21 cellular contexts compared by ENCODE assay signal in genomic region chr2:216672996-216673395, GRCh38. TPM values are rescaled to one million over a fixed set of nuclear protein-coding genes. Genes with fewer than 3 reads are reported as not detected.
DNase-seq lines count a peak whose midpoint lies in the region; ATAC-seq, FAIRE-seq and TF ChIP-seq lines count a peak whose summit lies in the region.
"Had no signal": no experiment of that assay in that cellular context is flagged by ENCODE, and none has a peak within 500 bp of the region (broad histone marks: within the 10 kb centered on the region; RNA-seq: fewer than 3 reads in every experiment).

No MANE protein-coding gene starts in this region.

- H2BK15ac ChIP-seq in neuronal stem cell (ENCODE audit: low read length) = no peak overlapping the region

- no peaks in the 10 kb centered on the region for H3K4me1 ChIP-seq in neuronal stem cell (ENCODE audit: control insufficient read depth in 2 of 2, insufficient read depth in 1 of 2, low read depth in 1 of 2, low read length in 2 of 2)
- H3K4me1 ChIP-seq in skeletal muscle tissue (ENCODE audit: control insufficient read depth in 3 of 3, insufficient read depth in 3 of 3, low read length in 3 of 3) = peaks cover 2 to 23% (median 6%) of the 10 kb centered on the region in 3 donors
- peaks cover 6% of the 10 kb centered on the region for H3K4me1 ChIP-seq in HepG2 (ENCODE audit: insufficient read depth, low read length)

- no peak for DNase-seq in natural killer cell treated with Interleukin-12 subunit alpha and Interleukin-12 subunit beta and Interleukin-15 and Interleukin-18, amount 100 ng/mL, for 72 hours (ENCODE audit: low spot score)
- DNase-seq in natural killer cell (no peak), neuronal stem cell (ENCODE audit: low spot score) (no peak), HepG2 (ENCODE audit: low spot score) (no peak), NCI-H524 (lab: John Stamatoyannopoulos, UW) (no peak), UCSD-AML1 (lab: John Stamatoyannopoulos, UW; ENCODE audit: unreplicated experiment) (no peak), NOMO-1 treated with DMSO at 0.1 percent for 48 hours (lab: John Stamatoyannopoulos, UW; ENCODE audit: unreplicated experiment) (no peak)
- DNase-seq: C1 segment of cervical spinal cord, COR-L47, GF-D8, GOT3, KBM-7, NCI-H1436 treated with DMSO at 0.1 percent for 48 hours, NCI-H2029 treated with DMSO at 0.1 percent for 48 hours, NCI-H2171 treated with DMSO at 0.1 percent for 48 hours, NCI-H510A, NCI-H82 had no signal

- no peaks in the 10 kb centered on the region for H3K27me3 ChIP-seq in neuronal stem cell (ENCODE audit: control insufficient read depth in 3 of 3, insufficient read depth in 3 of 3, low read depth in 1 of 3, low read length in 3 of 3)
- H3K27me3 ChIP-seq in skeletal muscle tissue (ENCODE audit: control insufficient read depth in 3 of 3, insufficient read depth in 3 of 3, low read length in 3 of 3) = no peaks in the 10 kb centered on the region
- peaks cover 12 to 87% of the 10 kb centered on the region in 2 experiments for H3K27me3 ChIP-seq in HepG2 (ENCODE audit: control insufficient read depth in 1 of 2, insufficient read depth in 2 of 2, low read length in 2 of 2)

- no peak overlapping the region for H3K14ac ChIP-seq in neuronal stem cell (ENCODE audit: low read length)

- no peaks in the 10 kb centered on the region for H3K79me1 ChIP-seq in neuronal stem cell (ENCODE audit: low read depth, low read length)

- no peak overlapping the region for H3K27ac Mint-ChIP-seq in natural killer cell treated with Interleukin-12 subunit alpha and Interleukin-12 subunit beta and Interleukin-15 and Interleukin-18, amount 100 ng/mL, for 72 hours
- no peak overlapping the region for H3K27ac Mint-ChIP-seq in natural killer cell

- H3K4me1 Mint-ChIP-seq in natural killer cell treated with Interleukin-12 subunit alpha and Interleukin-12 subunit beta and Interleukin-15 and Interleukin-18, amount 100 ng/mL, for 72 hours (ENCODE audit: low read depth in 2 of 2) = no peaks in the 10 kb centered on the region
- H3K4me1 Mint-ChIP-seq in natural killer cell = no peaks in the 10 kb centered on the region

- H3K36me3 Mint-ChIP-seq in natural killer cell treated with Interleukin-12 subunit alpha and Interleukin-12 subunit beta and Interleukin-15 and Interleukin-18, amount 100 ng/mL, for 72 hours = no peaks in the 10 kb centered on the region
- H3K36me3 Mint-ChIP-seq in natural killer cell = no peaks in the 10 kb centered on the region

- no CpG with 5 or more reads among the region's 10 CpGs for WGBS in neuronal stem cell (ENCODE audit: extremely low coverage in 2 of 2, insufficient read length in 2 of 2, insufficient replicate concordance in 1 of 2), 2 donors
- 58% methylated on average over 10 of the region's 10 CpGs for WGBS in HepG2 (ENCODE audit: low lambda C conversion rate)

- TF ChIP-seq CTCF in natural killer cell (IDR thresholded peaks at IDR 0.05) (no peak), HepG2 (CRISPR knock-in tag; IDR thresholded peaks at IDR 0.05) (no peak)

- no peak overlapping the region for H2BK5ac ChIP-seq in neuronal stem cell (ENCODE audit: low read length)

- no peaks in the 10 kb centered on the region for H3K79me2 ChIP-seq in HepG2 (ENCODE audit: insufficient read depth, low read length)

- no peak overlapping the region for H4K91ac ChIP-seq in neuronal stem cell (ENCODE audit: low read depth, low read length, poor library complexity)

- no peak overlapping the region for H4K8ac ChIP-seq in neuronal stem cell (ENCODE audit: low read depth, low read length)

- intact Hi-C loops in natural killer cell (cut with micrococcal nuclease) = no loop called here
- intact Hi-C loops in HepG2 (cut with micrococcal nuclease; ENCODE audit: unreplicated experiment) = no loop called here

- H3K27me3 Mint-ChIP-seq in natural killer cell treated with Interleukin-12 subunit alpha and Interleukin-12 subunit beta and Interleukin-15 and Interleukin-18, amount 100 ng/mL, for 72 hours = peaks cover 24 to 28% of the 10 kb centered on the region in 2 donors
- H3K27me3 Mint-ChIP-seq in natural killer cell (ENCODE audit: low read depth in 2 of 2) = peaks cover 30% of the 10 kb centered on the region in 2 donors

- H3K18ac ChIP-seq in neuronal stem cell (ENCODE audit: low read length) = peak overlapping the region; percentile 11

- no peak overlapping the region for H2AK5ac ChIP-seq in neuronal stem cell (ENCODE audit: low read depth, low read length)

- no peak overlapping the region for H2BK120ac ChIP-seq in neuronal stem cell (ENCODE audit: low read depth, low read length)

- H3K4me3 ChIP-seq in neuronal stem cell (ENCODE audit: low read length in 2 of 2) = no peak overlapping the region
- no peak overlapping the region for H3K4me3 ChIP-seq in skeletal muscle tissue (ENCODE audit: low read length in 3 of 3)
- H3K4me3 ChIP-seq in HepG2 (replicated peaks in 1 of 3; ENCODE audit: insufficient read depth in 1 of 3, low read depth in 2 of 3, low read length in 3 of 3) = no peak overlapping the region

- H4K20me1 ChIP-seq in HepG2 (ENCODE audit: insufficient read depth, low read length) = no peaks in the 10 kb centered on the region

- no peaks in the 10 kb centered on the region for H3K9me3 Mint-ChIP-seq in natural killer cell treated with Interleukin-12 subunit alpha and Interleukin-12 subunit beta and Interleukin-15 and Interleukin-18, amount 100 ng/mL, for 72 hours
- no peaks in the 10 kb centered on the region for H3K9me3 Mint-ChIP-seq in natural killer cell

- no peak overlapping the region for H2AFZ ChIP-seq in neuronal stem cell (ENCODE audit: low read length)
- no peak overlapping the region for H2AFZ ChIP-seq in HepG2 (ENCODE audit: low read length)

- H3K4ac ChIP-seq in neuronal stem cell (ENCODE audit: low read length) = no peak overlapping the region

- BruUV-seq in HepG2 (replicated peaks; lab: Mats Ljungman, UMichigan) = no TSS peak

- CTCF ChIA-PET in HepG2 (lab: Yijun Ruan, JAX; ENCODE audit: low intra/inter-chr PET ratio, low total read pairs) = no interaction called here

- H3K4me2 ChIP-seq in neuronal stem cell (ENCODE audit: insufficient read depth, low read length, poor library complexity, severe bottlenecking) = no peak overlapping the region
- no peak overlapping the region for H3K4me2 ChIP-seq in HepG2 (ENCODE audit: low read depth, low read length)

- TF ChIP-seq RAD21 in HepG2 (CRISPR knock-in tag; IDR thresholded peaks at IDR 0.05) = no peak

- no peak overlapping the region for H3K23ac ChIP-seq in neuronal stem cell (ENCODE audit: low read depth, low read length, poor library complexity)

- TF ChIP-seq EP300 in HepG2 (IDR thresholded peaks at IDR 0.05; ENCODE audit: low read depth in 2 of 2, low read length in 2 of 2) = no peak
- no peak for TF ChIP-seq EP300 in HepG2 (CRISPR knock-in tag; IDR thresholded peaks at IDR 0.05; ENCODE audit: borderline replicate concordance)

- in situ Hi-C loops in HepG2 (cut with HindIII; ENCODE audit: extremely low pct_ligation_motif_present, low pct_unique_long_range_greater_than_20kb) = no loop called here

- TF ChIP-seq POLR2A in HepG2 (IDR thresholded peaks at IDR 0.05; ENCODE audit: insufficient read depth in 1 of 2, low read depth in 2 of 2, low read length in 2 of 2) = no peak

- H3K27ac ChIP-seq in neuronal stem cell (replicated peaks; ENCODE audit: low read length) (peak overlapping the region; percentile 24), skeletal muscle tissue (ENCODE audit: low read depth, low read length) (peak overlapping the region; percentile 51), HepG2 (ENCODE audit: extremely low read length, insufficient read depth, low read length) (no peak overlapping the region)

- peak; percentile 22 to 26 for ATAC-seq in natural killer cell treated with Interleukin-12 subunit alpha and Interleukin-12 subunit beta and Interleukin-15 and Interleukin-18, amount 100 ng/mL, for 72 hours
- no peak for ATAC-seq in natural killer cell
- no peak; the same call in 2 of the 3 replicates for ATAC-seq in HepG2

- H3K36me3 ChIP-seq in neuronal stem cell (replicated peaks in 1 of 2; ENCODE audit: control insufficient read depth in 2 of 2, insufficient read depth in 2 of 2, low read length in 2 of 2) = peaks cover 44 to 54% of the 10 kb centered on the region in 2 donors
- H3K36me3 ChIP-seq in skeletal muscle tissue (ENCODE audit: control insufficient read depth in 3 of 3, insufficient read depth in 3 of 3, low read length in 3 of 3) = peaks cover 35 to 48% (median 36%) of the 10 kb centered on the region in 3 donors
- no peaks in the 10 kb centered on the region for H3K36me3 ChIP-seq in HepG2 (replicated peaks in 1 of 2; ENCODE audit: control insufficient read depth in 1 of 2, insufficient read depth in 2 of 2, low read length in 2 of 2)

- H3K9ac ChIP-seq in neuronal stem cell (ENCODE audit: low read depth, low read length, poor library complexity) = no peak overlapping the region
- H3K9ac ChIP-seq in skeletal muscle tissue (ENCODE audit: low read depth in 1 of 3, low read length in 3 of 3) = no peak overlapping the region
- no peak overlapping the region for H3K9ac ChIP-seq in HepG2 (ENCODE audit: insufficient read depth, low read depth, low read length)

- H3K9me3 ChIP-seq in neuronal stem cell (replicated peaks in 1 of 2; ENCODE audit: control insufficient read depth in 2 of 2, insufficient read depth in 1 of 2, low read depth in 1 of 2, low read length in 2 of 2) = no peaks in the 10 kb centered on the region
- no peaks in the 10 kb centered on the region for H3K9me3 ChIP-seq in skeletal muscle tissue (ENCODE audit: control insufficient read depth in 3 of 3, low read length in 3 of 3)
- H3K9me3 ChIP-seq in HepG2 (ENCODE audit: low read length) = no peaks in the 10 kb centered on the region

- FAIRE-seq in HepG2 (lab: Jason Lieb, UNC) = no peak
- FAIRE-seq: A204.1, GM12891, GM18507 had no signal

- POLR2A ChIA-PET in HepG2 (lab: Yijun Ruan, JAX) = no interaction called here

- H2BK12ac ChIP-seq in neuronal stem cell (ENCODE audit: low read length) = no peak overlapping the region

- no peak overlapping the region for H3K4me3 Mint-ChIP-seq in natural killer cell treated with Interleukin-12 subunit alpha and Interleukin-12 subunit beta and Interleukin-15 and Interleukin-18, amount 100 ng/mL, for 72 hours
- H3K4me3 Mint-ChIP-seq in natural killer cell = no peak overlapping the region

RNA-seq across cellular contexts. Expression of gene IGFBP5, which starts 22.4 kb away (rescaled TPM):
- total RNA-seq in natural killer cell treated with Interleukin-12 subunit alpha and Interleukin-12 subunit beta and Interleukin-15 and Interleukin-18, amount 100 ng/mL, for 72 hours = under 1 TPM in 1 of 2 donors, not detected in 1; 0.08 TPM
- total RNA-seq in natural killer cell = not detected
- 280 TPM for polyA plus RNA-seq in neuronal stem cell (2013, experiment 1 of 2)
- 290 TPM for polyA plus RNA-seq in neuronal stem cell (2013, experiment 2 of 2)
- 260 TPM for total RNA-seq in skeletal muscle tissue
- not detected in 2 replicates for total RNA-seq in HepG2 (2016; rRNA removed; fragmentation: Illumina TruSeq; extraction: Trizol)
- total RNA-seq in HepG2 (2016; cell fraction: cytosol; rRNA removed; fragmentation: Illumina TruSeq; extraction: Trizol; ENCODE audit: low read depth) = not detected in 2 replicates
- total RNA-seq in HepG2 (2016; cell fraction: insoluble cytoplasmic fraction; rRNA removed; fragmentation: Illumina TruSeq; extraction: Trizol) = 0.02 TPM in 1 of 2 replicates, not detected in the other
- not detected in 2 replicates for total RNA-seq in HepG2 (2016; cell fraction: membrane; rRNA removed; fragmentation: Illumina TruSeq; extraction: Trizol)
- total RNA-seq in HepG2 (2016; cell fraction: nucleus; rRNA removed; fragmentation: Illumina TruSeq; extraction: Trizol) = not detected in 2 replicates
- polyA plus RNA-seq in HepG2 (2011; rRNA removed) = 0.07 and 0.15 TPM in 2 replicates
- polyA plus RNA-seq in HepG2 (2011; cell fraction: cytosol; rRNA removed) = 0.05 TPM in 2 replicates
- polyA plus RNA-seq in HepG2 (2011; cell fraction: nucleus; rRNA removed) = 0.03 and 0.14 TPM in 2 replicates
- polyA plus RNA-seq in HepG2 (2012) = 0.11 TPM in 1 of 2 replicates, not detected in the other
- not detected in 2 replicates for polyA plus RNA-seq in HepG2 (2016; cell fraction: cytosol; fragmentation: Illumina TruSeq; extraction: Trizol; ENCODE audit: low read depth)
- polyA plus RNA-seq in HepG2 (2016; cell fraction: insoluble cytoplasmic fraction; fragmentation: Illumina TruSeq; extraction: Trizol; ENCODE audit: low read depth) = not detected in 2 replicates
- not detected in 2 replicates for polyA plus RNA-seq in HepG2 (2016; cell fraction: membrane; fragmentation: Illumina TruSeq; extraction: Trizol; ENCODE audit: low read depth)
- polyA plus RNA-seq in HepG2 (2016; cell fraction: nucleus; fragmentation: Illumina TruSeq; extraction: Trizol; ENCODE audit: insufficient read depth, low read depth) = not detected in 2 replicates
- 0.02 TPM in 1 of 2 replicates, not detected in the other for polyA minus RNA-seq in HepG2 (2011; rRNA and poly(A)+ RNA removed; ENCODE audit: low replicate concordance)
- not detected in 2 replicates for polyA minus RNA-seq in HepG2 (2011; cell fraction: cytosol; rRNA and poly(A)+ RNA removed)
- polyA minus RNA-seq in HepG2 (2011; cell fraction: nucleus; rRNA and poly(A)+ RNA removed) = under 0.01 TPM in 1 of 2 replicates, not detected in the other

RNA-seq across cellular contexts. Expression of gene IGFBP2, which starts 39.8 kb away (rescaled TPM):
- under 1 TPM in 1 of 2 donors, not detected in 1; 0.81 TPM for total RNA-seq in natural killer cell treated with Interleukin-12 subunit alpha and Interleukin-12 subunit beta and Interleukin-15 and Interleukin-18, amount 100 ng/mL, for 72 hours
- total RNA-seq in natural killer cell = under 1 TPM in 1 of 3 donors, not detected in 2; 0.21 TPM
- 479 TPM for polyA plus RNA-seq in neuronal stem cell (2013, experiment 1 of 2)
- polyA plus RNA-seq in neuronal stem cell (2013, experiment 2 of 2) = 466 TPM
- total RNA-seq in skeletal muscle tissue = 99.7 TPM
- 0.45 and 2.0 TPM in 2 replicates for total RNA-seq in HepG2 (2016; rRNA removed; fragmentation: Illumina TruSeq; extraction: Trizol)
- total RNA-seq in HepG2 (2016; cell fraction: cytosol; rRNA removed; fragmentation: Illumina TruSeq; extraction: Trizol; ENCODE audit: low read depth) = 0.79 and 0.81 TPM in 2 replicates
- 0.83 and 1.8 TPM in 2 replicates for total RNA-seq in HepG2 (2016; cell fraction: insoluble cytoplasmic fraction; rRNA removed; fragmentation: Illumina TruSeq; extraction: Trizol)
- 0.68 and 1.4 TPM in 2 replicates for total RNA-seq in HepG2 (2016; cell fraction: membrane; rRNA removed; fragmentation: Illumina TruSeq; extraction: Trizol)
- total RNA-seq in HepG2 (2016; cell fraction: nucleus; rRNA removed; fragmentation: Illumina TruSeq; extraction: Trizol) = 1.2 and 2.0 TPM in 2 replicates
- polyA plus RNA-seq in HepG2 (2011; rRNA removed) = 5.8 and 11.4 TPM in 2 replicates
- 8.5 and 9.3 TPM in 2 replicates for polyA plus RNA-seq in HepG2 (2011; cell fraction: cytosol; rRNA removed)
- polyA plus RNA-seq in HepG2 (2011; cell fraction: nucleus; rRNA removed) = 3.3 and 6.4 TPM in 2 replicates
- polyA plus RNA-seq in HepG2 (2012) = 18.9 and 24.8 TPM in 2 replicates
- polyA plus RNA-seq in HepG2 (2016; cell fraction: cytosol; fragmentation: Illumina TruSeq; extraction: Trizol; ENCODE audit: low read depth) = 0.59 and 1.1 TPM in 2 replicates
- 0.91 and 1.3 TPM in 2 replicates for polyA plus RNA-seq in HepG2 (2016; cell fraction: insoluble cytoplasmic fraction; fragmentation: Illumina TruSeq; extraction: Trizol; ENCODE audit: low read depth)
- polyA plus RNA-seq in HepG2 (2016; cell fraction: membrane; fragmentation: Illumina TruSeq; extraction: Trizol; ENCODE audit: low read depth) = 1.1 and 1.2 TPM in 2 replicates
- 3.8 and 3.9 TPM in 2 replicates for polyA plus RNA-seq in HepG2 (2016; cell fraction: nucleus; fragmentation: Illumina TruSeq; extraction: Trizol; ENCODE audit: insufficient read depth, low read depth)
- polyA minus RNA-seq in HepG2 (2011; rRNA and poly(A)+ RNA removed; ENCODE audit: low replicate concordance) = 0.19 and 1.9 TPM in 2 replicates
- 1.7 and 3.2 TPM in 2 replicates for polyA minus RNA-seq in HepG2 (2011; cell fraction: cytosol; rRNA and poly(A)+ RNA removed)
- 0.52 and 0.99 TPM in 2 replicates for polyA minus RNA-seq in HepG2 (2011; cell fraction: nucleus; rRNA and poly(A)+ RNA removed)

Comparison
In these comparisons a context has a peak if more than half of its experiments do, and no peak if none do; other contexts are left out.
1. ATAC-seq: peak in natural killer cell treated with Interleukin-12 subunit alpha and Interleukin-12 subunit beta and Interleukin-15 and Interleukin-18, amount 100 ng/mL, for 72 hours (2 of 2); none in natural killer cell (0 of 3) and HepG2 (single experiment).
2. RNA of gene IGFBP5, which starts 22.4 kb away (total RNA-seq): 260 TPM in skeletal muscle tissue (single experiment); 0.08 TPM in natural killer cell treated with Interleukin-12 subunit alpha and Interleukin-12 subunit beta and Interleukin-15 and Interleukin-18, amount 100 ng/mL, for 72 hours, not detected in natural killer cell and 0.02 TPM in HepG2; every median in the first group is over 100 times any median in the second.
3. RNA of gene IGFBP2, which starts 39.8 kb away (total RNA-seq): 99.7 TPM in skeletal muscle tissue (single experiment); 0.45 to 2.0 TPM in HepG2, 0.81 TPM in natural killer cell treated with Interleukin-12 subunit alpha and Interleukin-12 subunit beta and Interleukin-15 and Interleukin-18, amount 100 ng/mL, for 72 hours and 0.21 TPM in natural killer cell; every median in the first group is over 10 times any median in the second.